ENCODE assay signal across 8 cellular contexts in the genomic region with DNA sequence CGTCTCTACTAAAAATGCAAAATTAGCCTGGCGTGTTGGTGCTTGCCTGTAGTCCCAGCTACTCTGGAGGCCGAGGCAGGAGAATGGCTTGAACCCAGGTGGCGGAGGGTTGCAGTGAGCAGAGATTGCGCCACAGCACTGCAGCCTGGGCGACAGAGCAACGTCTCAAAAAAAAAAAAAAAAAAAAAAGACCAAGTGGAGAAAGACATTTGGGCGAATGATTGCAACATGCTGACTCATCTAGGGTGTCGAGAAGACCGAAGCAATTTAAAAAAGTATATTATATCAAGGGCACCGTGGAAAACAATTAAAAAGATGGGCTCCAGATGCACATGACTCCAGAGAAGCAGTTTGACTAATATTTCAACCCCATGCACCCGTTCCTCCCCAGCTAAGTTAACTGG. TPM values are rescaled to one million over a fixed set of nuclear protein-coding genes. Genes with fewer than 3 reads are reported as not detected.
DNase-seq lines count a peak whose midpoint lies in the region; TF ChIP-seq lines count a peak whose summit lies in the region.

No MANE protein-coding gene starts in this region.

- H3K4me3 ChIP-seq in BLaER1 treated with 17β-estradiol and CSF1 and Interleukin-3, amounts not matched to agents 10 nM and 100 nM, result no peak overlapping the region
- H3K4me3 ChIP-seq in esophagus (ENCODE audit: low read depth in 1 of 2, low read length in 2 of 2), result peak overlapping the region in 1 of 2 donors; percentile 22
- no peak overlapping the region for H3K4me3 ChIP-seq in H7 (ENCODE audit: insufficient read depth, low read depth, low read length)

- intact Hi-C loops in activated CD4-positive, alpha-beta memory T cell treated with anti-CD3 and anti-CD28 coated beads for 36 hours (cut with micrococcal nuclease), result no loop called here

- H3K36me3 ChIP-seq in BLaER1 treated with 17β-estradiol and CSF1 and Interleukin-3, amounts not matched to agents 10 nM and 100 nM, result peaks cover 0 to 12% (median 5%) of the 10 kb centered on the region in 11 experiments; a peak in 14 of 22 replicates
- H3K36me3 ChIP-seq in esophagus (ENCODE audit: control insufficient read depth in 2 of 2, insufficient read depth in 2 of 2, low read length in 1 of 2), result no peaks in the 10 kb centered on the region
- no peaks in the 10 kb centered on the region for H3K36me3 ChIP-seq in H7 (replicated peaks; ENCODE audit: control insufficient read depth, insufficient read depth, low read length)

- no peak overlapping the region; a peak in 1 of 22 replicates for H3K9ac ChIP-seq in BLaER1 treated with 17β-estradiol and CSF1 and Interleukin-3, amounts not matched to agents 10 nM and 100 nM

- H3K27ac Mint-ChIP-seq in osteocyte (ENCODE audit: unreplicated experiment) (peak overlapping the region; percentile 74), nephron progenitor cell (no peak overlapping the region)
- no peak overlapping the region for H3K27ac Mint-ChIP-seq in activated CD4-positive, alpha-beta memory T cell treated with anti-CD3 and anti-CD28 coated beads for 36 hours

- TF ChIP-seq CTCF in osteocyte (IDR thresholded peaks at IDR 0.05) (no peak), nephron progenitor cell (IDR thresholded peaks at IDR 0.05) (no peak)

- peak; percentile 70 for DNase-seq in NCI-H460 (ENCODE audit: extremely low read depth, low read depth)
- DNase-seq in osteocyte (ENCODE audit: extremely low spot score, unreplicated experiment), result no peak
- no peak for DNase-seq in nephron progenitor cell
- DNase-seq in activated CD4-positive, alpha-beta memory T cell treated with anti-CD3 and anti-CD28 coated beads for 36 hours, result no peak
- no peak for DNase-seq in RPMI8226
- DNase-seq in H7, result no peak

- POLR2A ChIA-PET in activated CD4-positive, alpha-beta memory T cell treated with anti-CD3 and anti-CD28 coated beads for 36 hours (lab: Charles Lee), result no interaction called here

- H3K27me3 ChIP-seq in BLaER1 treated with 17β-estradiol and CSF1 and Interleukin-3, amounts not matched to agents 10 nM and 100 nM, result peaks cover 0 to 3% (median 0%) of the 10 kb centered on the region in 11 experiments; a peak in 5 of 22 replicates
- H3K27me3 ChIP-seq in esophagus (ENCODE audit: control insufficient read depth in 1 of 2, insufficient read depth in 2 of 2, low read length in 2 of 2), result no peaks in the 10 kb centered on the region
- H3K27me3 ChIP-seq in H7 (ENCODE audit: control insufficient read depth, insufficient read depth, low read length), result no peaks in the 10 kb centered on the region

- CTCF ChIA-PET in activated CD4-positive, alpha-beta memory T cell treated with anti-CD3 and anti-CD28 coated beads for 36 hours (lab: Charles Lee), result no interaction called here

- H3K36me3 Mint-ChIP-seq in osteocyte (ENCODE audit: unreplicated experiment) (peaks cover 2% of the 10 kb centered on the region), nephron progenitor cell (ENCODE audit: low read depth) (no peaks in the 10 kb centered on the region)
- no peaks in the 10 kb centered on the region for H3K36me3 Mint-ChIP-seq in activated CD4-positive, alpha-beta memory T cell treated with anti-CD3 and anti-CD28 coated beads for 36 hours

- no peaks in the 10 kb centered on the region for H3K9me3 ChIP-seq in BLaER1 treated with 17β-estradiol and CSF1 and Interleukin-3, amounts not matched to agents 10 nM and 100 nM (replicated peaks in 1 of 11)
- no peaks in the 10 kb centered on the region for H3K9me3 ChIP-seq in esophagus (ENCODE audit: control insufficient read depth in 2 of 2, insufficient read depth in 1 of 2, low read depth in 1 of 2, low read length in 1 of 2)

- WGBS in esophagus, 2 donors, result 41 to 47% methylated on average over 12 of the region's 12 CpGs

- H3K4me3 Mint-ChIP-seq in osteocyte (ENCODE audit: unreplicated experiment) (peak overlapping the region; percentile 14), nephron progenitor cell (no peak overlapping the region)
- no peak overlapping the region for H3K4me3 Mint-ChIP-seq in activated CD4-positive, alpha-beta memory T cell treated with anti-CD3 and anti-CD28 coated beads for 36 hours

- no peaks in the 10 kb centered on the region for H3K27me3 Mint-ChIP-seq in osteocyte (ENCODE audit: unreplicated experiment)
- peaks cover 28% of the 10 kb centered on the region for H3K27me3 Mint-ChIP-seq in nephron progenitor cell (ENCODE audit: low read depth, poor library complexity)
- H3K27me3 Mint-ChIP-seq in activated CD4-positive, alpha-beta memory T cell treated with anti-CD3 and anti-CD28 coated beads for 36 hours, result peaks cover 16% of the 10 kb centered on the region

- H3K9me3 Mint-ChIP-seq in osteocyte (ENCODE audit: unreplicated experiment), result no peaks in the 10 kb centered on the region
- no peaks in the 10 kb centered on the region for H3K9me3 Mint-ChIP-seq in nephron progenitor cell
- no peaks in the 10 kb centered on the region for H3K9me3 Mint-ChIP-seq in activated CD4-positive, alpha-beta memory T cell treated with anti-CD3 and anti-CD28 coated beads for 36 hours

- H3K4me1 Mint-ChIP-seq in osteocyte (ENCODE audit: unreplicated experiment) (peaks cover 27% of the 10 kb centered on the region), nephron progenitor cell (no peaks in the 10 kb centered on the region)
- no peaks in the 10 kb centered on the region for H3K4me1 Mint-ChIP-seq in activated CD4-positive, alpha-beta memory T cell treated with anti-CD3 and anti-CD28 coated beads for 36 hours (ENCODE audit: low read depth)

- peaks cover 0 to 33% (median 11%) of the 10 kb centered on the region in 10 experiments; a peak in 12 of 20 replicates for H3K4me1 ChIP-seq in BLaER1 treated with 17β-estradiol and CSF1 and Interleukin-3, amounts not matched to agents 10 nM and 100 nM
- no peaks in the 10 kb centered on the region for H3K4me1 ChIP-seq in esophagus (ENCODE audit: control insufficient read depth in 2 of 2, insufficient read depth in 2 of 2, low read length in 1 of 2)

- peak overlapping the region in 7 of 11 experiments; percentile 8 to 56 (median 48); a peak in 12 of 22 replicates for H3K4me2 ChIP-seq in BLaER1 treated with 17β-estradiol and CSF1 and Interleukin-3, amounts not matched to agents 10 nM and 100 nM

- peaks cover 0 to 12% (median 0%) of the 10 kb centered on the region in 11 experiments; a peak in 9 of 22 replicates for H4K20me1 ChIP-seq in BLaER1 treated with 17β-estradiol and CSF1 and Interleukin-3, amounts not matched to agents 10 nM and 100 nM

- H3K27ac ChIP-seq in BLaER1 treated with 17β-estradiol and CSF1 and Interleukin-3, amounts not matched to agents 10 nM and 100 nM, result peak overlapping the region in 4 of 11 experiments; percentile 7 to 37 (median 30); a peak in 5 of 22 replicates
- peak overlapping the region; percentile 75 to 84 for H3K27ac ChIP-seq in esophagus (ENCODE audit: low read depth in 2 of 2, low read length in 1 of 2)

RNA-seq across cellular contexts. Expression of a gene that starts 9.2 kb away (rescaled TPM):
- 95.9 and 100 TPM in 2 replicates for total RNA-seq in NCI-H460 (2014; rRNA removed; shearing (Covaris generic))
- polyA plus RNA-seq in NCI-H460 (2014; cell fraction: nucleus; rRNA removed), result 81.5 and 87.6 TPM in 2 replicates
- 100 to 1,000 TPM in 1 of 2 donors, 10 to 100 TPM in 1; 49.8 to 107 TPM for polyA plus RNA-seq in esophagus
- total RNA-seq in osteocyte, result 113 and 131 TPM in 2 replicates
- 1 to 10 TPM in 1 of 2 experiments, under 1 TPM in 1; 0.75 to 1.3 TPM for total RNA-seq in activated CD4-positive, alpha-beta memory T cell treated with anti-CD3 and anti-CD28 coated beads for 36 hours
- total RNA-seq in H7 (2014; rRNA removed; shearing (Covaris generic)), result 1.8 and 2.5 TPM in 2 replicates

Comparison
In these comparisons a context has a peak if more than half of its experiments do, and no peak if none do; other contexts are left out.
1. RNA of a gene that starts 9.2 kb away (total RNA-seq): 113 to 131 TPM in osteocyte and 95.9 to 100 TPM in NCI-H460; 1.8 to 2.5 TPM in H7 and 0.75 to 1.3 TPM in activated CD4-positive, alpha-beta memory T cell treated with anti-CD3 and anti-CD28 coated beads for 36 hours; every median in the first group is over 10 times any median in the second.